Comparison of ENCODE assay signal across 25 cellular contexts in the genomic region with DNA sequence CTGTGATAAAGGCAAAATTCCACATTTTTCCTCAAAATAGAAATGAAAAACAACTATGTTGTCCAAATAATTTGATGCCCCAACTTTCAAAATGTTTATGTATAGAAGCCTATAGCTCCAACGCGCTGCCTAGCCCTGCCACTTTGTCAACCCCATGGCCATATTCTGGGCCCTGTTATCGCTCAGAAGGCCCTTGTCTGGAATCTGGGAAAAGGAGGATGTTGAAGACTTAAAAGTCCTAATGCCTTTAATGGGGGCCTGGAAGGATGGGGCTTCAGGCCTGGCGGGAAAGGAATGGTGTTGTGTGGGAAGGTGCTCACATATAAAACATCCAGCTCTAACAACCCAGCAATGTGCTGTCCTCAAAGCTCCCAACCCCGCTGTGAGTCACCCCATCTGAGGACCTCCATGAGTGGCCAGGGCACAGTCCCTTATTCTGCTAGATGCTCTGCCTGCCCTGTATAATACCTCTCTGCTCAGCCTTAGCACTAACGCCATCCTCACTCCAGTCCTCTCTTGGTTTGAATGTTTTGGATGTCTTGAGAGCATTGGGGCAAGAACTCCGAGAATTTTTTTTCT.
DNase-seq lines count a peak whose midpoint lies in the region; ATAC-seq, FAIRE-seq and TF ChIP-seq lines count a peak whose summit lies in the region.
"Had no signal": no experiment of that assay in that cellular context is flagged by ENCODE, and none has a peak within 500 bp of the region (broad histone marks: within the 10 kb centered on the region; RNA-seq: fewer than 3 reads in every experiment).

No MANE protein-coding gene starts in this region.

- FAIRE-seq in H54 (lab: Jason Lieb, UNC), result peak; percentile 36
- FAIRE-seq: GM18507, pancreas, TTC549 had no signal

- H3K27ac ChIP-seq in RWPE2 (ENCODE audit: poor library complexity, severe bottlenecking) (no peak overlapping the region), psoas muscle (no peak overlapping the region), tibial nerve (no peak overlapping the region)
- H3K27ac ChIP-seq: esophagus squamous epithelium, pancreas, upper lobe of left lung had no signal

- H3K36me3 ChIP-seq in RWPE2 (ENCODE audit: low read depth), result peaks cover 12% of the 10 kb centered on the region
- H3K36me3 ChIP-seq in psoas muscle (ENCODE audit: insufficient read depth in 1 of 2, low read depth in 1 of 2), result peaks cover 0 to 6% of the 10 kb centered on the region in 2 donors
- peaks cover 0 to under 1% (median 0%) of the 10 kb centered on the region in 3 donors for H3K36me3 ChIP-seq in tibial nerve
- H3K36me3 ChIP-seq: pancreas had no signal

- H3K27me3 ChIP-seq in RWPE2 (ENCODE audit: insufficient read depth, poor library complexity, severe bottlenecking) (no peaks in the 10 kb centered on the region), psoas muscle (ENCODE audit: insufficient read depth in 3 of 3, low read length in 2 of 3) (no peaks in the 10 kb centered on the region), tibial nerve (no peaks in the 10 kb centered on the region)
- H3K27me3 ChIP-seq: esophagus squamous epithelium, pancreas, upper lobe of left lung had no signal

- H3K9me3 ChIP-seq in RWPE2 (ENCODE audit: severe bottlenecking), result no peaks in the 10 kb centered on the region
- no peaks in the 10 kb centered on the region for H3K9me3 ChIP-seq in psoas muscle
- H3K9me3 ChIP-seq in tibial nerve, result no peaks in the 10 kb centered on the region
- H3K9me3 ChIP-seq: esophagus squamous epithelium, pancreas, upper lobe of left lung had no signal

- peaks cover 40% of the 10 kb centered on the region for H3K4me1 ChIP-seq in RWPE2 (ENCODE audit: insufficient read depth, poor library complexity, severe bottlenecking)
- H3K4me1 ChIP-seq in psoas muscle, result peaks cover 4% of the 10 kb centered on the region
- peaks cover 0 to 12% (median 5%) of the 10 kb centered on the region in 4 donors for H3K4me1 ChIP-seq in tibial nerve
- H3K4me1 ChIP-seq: pancreas had no signal

- 90 to 99% (median 92%) methylated on average over 7 of the region's 7 CpGs for WGBS in psoas muscle, 3 donors
- WGBS in tibial nerve, 2 donors, result 89 to 91% methylated on average over 7 of the region's 7 CpGs

- TF ChIP-seq POLR2A in H54 (IDR thresholded peaks at IDR 0.05; ENCODE audit: low read depth, low read length) (no peak), tibial nerve (IDR thresholded peaks at IDR 0.05) (no peak)

- TF ChIP-seq EP300 in tibial nerve (IDR thresholded peaks at IDR 0.05), result no peak

- DNase-seq in H54 (ENCODE audit: insufficient read length, low spot score), result no peak
- DNase-seq in RWPE2 (ENCODE audit: low spot score), result no peak
- DNase-seq in glomerular visceral epithelial cell (ENCODE audit: extremely low spot score), result peak; percentile 58
- DNase-seq in psoas muscle, result no peak
- DNase-seq in activated T-cell treated with anti-CD3 and anti-CD28 coated beads, Interleukin-2, amount 50 U/mL, for 1 hour, result no peak
- no peak for DNase-seq in tibial nerve (ENCODE audit: low spot score in 2 of 2)
- DNase-seq in NCI-H774 (lab: John Stamatoyannopoulos, UW), result no peak
- DNase-seq: activated CD4-positive, alpha-beta T cell treated with anti-CD3 and anti-CD28 coated beads, Interleukin-2, amount 10 ng/mL, durations not matched to agents 7 days and 5 days; activated naive CD4-positive, alpha-beta T cell treated with Interleukin-2 at 50 U/mL for 16 hours; CD8-positive, alpha-beta memory T cell; DMS79 treated with DMSO at 0.1 percent for 48 hours; effector CD4-positive, alpha-beta T cell; esophagus squamous epithelium; head of caudate nucleus; naive thymus-derived CD4-positive, alpha-beta T cell; NCI-H1694 treated with DMSO at 0.1 percent for 48 hours; NCI-H345; NK-92 treated with Interleukin-12 subunit alpha and Interleukin-12 subunit beta, amount 100 ng/mL, for 24 hours; pancreas; RPMI8226; stimulated activated CD4-positive, alpha-beta T cell treated with anti-CD3 and anti-CD28 coated beads, Interleukin-1b, Interleukin-23, amount 100 ng/mL, for 48 hours; upper lobe of left lung had no signal

- no peak overlapping the region for H3K4me3 ChIP-seq in RWPE2 (ENCODE audit: severe bottlenecking)
- H3K4me3 ChIP-seq in psoas muscle, result no peak overlapping the region
- no peak overlapping the region for H3K4me3 ChIP-seq in tibial nerve
- H3K4me3 ChIP-seq: esophagus squamous epithelium, pancreas, upper lobe of left lung had no signal

- TF ChIP-seq CTCF in RWPE2 (IDR thresholded peaks at IDR 0.05; ENCODE audit: poor library complexity, severe bottlenecking) (no peak), psoas muscle (IDR thresholded peaks at IDR 0.05) (no peak), tibial nerve (IDR thresholded peaks at IDR 0.05) (no peak)

- ATAC-seq in RWPE2 (ENCODE audit: low read depth) (peak; percentile 22; the same call in 2 of the 3 replicates), psoas muscle (peak; percentile 39 to 57 (median 48)), HG03342 (IDR thresholded peaks at IDR 0.05; ENCODE audit: unreplicated experiment) (no peak)
- ATAC-seq: naive thymus-derived CD4-positive, alpha-beta T cell; pancreas had no signal

- intact Hi-C loops in psoas muscle (cut with DNase I), result no loop called here
